In the genomic region with DNA sequence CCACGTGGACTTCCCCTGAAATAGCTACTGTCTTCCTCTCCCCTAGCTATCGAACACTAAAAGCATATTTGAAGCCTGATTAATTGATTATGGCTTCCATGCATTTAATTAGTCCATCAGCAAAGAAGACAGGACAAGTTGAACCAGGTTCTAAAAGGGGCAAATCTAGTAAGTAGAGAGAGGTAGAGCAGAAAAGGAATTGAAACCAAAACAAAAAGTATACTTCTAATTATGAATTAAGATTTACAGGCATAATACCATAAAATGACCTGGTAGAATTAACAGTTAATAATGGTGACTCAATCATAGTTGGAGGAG, we compare ENCODE assay signal across 8 cellular contexts. TPM values are rescaled to one million over a fixed set of nuclear protein-coding genes. Genes with fewer than 3 reads are reported as not detected.
DNase-seq lines count a peak whose midpoint lies in the region; ATAC-seq and TF ChIP-seq lines count a peak whose summit lies in the region.

No MANE protein-coding gene starts in this region.

- no peaks in the 10 kb centered on the region for H3K36me3 ChIP-seq in CD8-positive, alpha-beta memory T cell (ENCODE audit: insufficient read depth, low read length)
- H3K36me3 ChIP-seq in neural cell (ENCODE audit: insufficient read depth, low read length): no peaks in the 10 kb centered on the region

- peak overlapping the region; percentile 92 to 97 (median 94) for H3K27ac Mint-ChIP-seq in CD8-positive, alpha-beta memory T cell

- H3K27me3 ChIP-seq in CD8-positive, alpha-beta memory T cell (ENCODE audit: insufficient read depth, low read length, poor library complexity, severe bottlenecking): no peaks in the 10 kb centered on the region
- H3K27me3 ChIP-seq in neural cell (ENCODE audit: insufficient read depth, low read depth, low read length): no peaks in the 10 kb centered on the region

- peak overlapping the region; percentile 92 to 99 (median 95) for H3K4me3 Mint-ChIP-seq in CD8-positive, alpha-beta memory T cell

- H3K9ac ChIP-seq in neural cell (ENCODE audit: low read length): peak overlapping the region; percentile 75

- no peak for TF ChIP-seq EP300 in neural cell (conservative IDR thresholded peaks at IDR 0.05; ENCODE audit: poor library complexity, severe bottlenecking)

- H3K9me3 Mint-ChIP-seq in CD8-positive, alpha-beta memory T cell: peaks cover 0 to 5% (median 0%) of the 10 kb centered on the region in 5 donors

- no peaks in the 10 kb centered on the region for H4K20me1 ChIP-seq in neural cell (ENCODE audit: insufficient read depth)

- peak; percentile 2 for ATAC-seq in HG03280 (IDR thresholded peaks at IDR 0.05; ENCODE audit: unreplicated experiment)
- ATAC-seq in HG03571 (IDR thresholded peaks at IDR 0.05; ENCODE audit: unreplicated experiment): no peak

- no peaks in the 10 kb centered on the region for H3K9me2 ChIP-seq in neural cell (ENCODE audit: insufficient read depth, low read length)

- TF ChIP-seq CTCF in cardiac fibroblast (IDR thresholded peaks at IDR 0.05; ENCODE audit: low read depth, low read length) (no peak), neural cell (IDR thresholded peaks at IDR 0.05; ENCODE audit: poor library complexity, severe bottlenecking) (no peak)

- H3K27me3 Mint-ChIP-seq in CD8-positive, alpha-beta memory T cell: peaks cover 3 to 21% of the 10 kb centered on the region in 2 donors

- H3K4me1 ChIP-seq in CD8-positive, alpha-beta memory T cell (ENCODE audit: insufficient read depth, low read length): peaks cover 30% of the 10 kb centered on the region

- peak overlapping the region; percentile 88 for H3K4me2 ChIP-seq in neural cell (ENCODE audit: low read length)

- no peaks in the 10 kb centered on the region for H3K9me3 ChIP-seq in CD8-positive, alpha-beta memory T cell (ENCODE audit: low read length)
- no peaks in the 10 kb centered on the region for H3K9me3 ChIP-seq in neural cell (ENCODE audit: low read length)

- H3F3A ChIP-seq in neural cell (ENCODE audit: insufficient read depth, low read length, poor library complexity, severe bottlenecking): no peaks in the 10 kb centered on the region

- POLR2A ChIA-PET in CD8-positive, alpha-beta memory T cell (lab: Charles Lee): interaction anchor here (0.7 to 2.1 kb wide), 7 partner anchors 225 to 1435 kb away, joined by 3 to 23 read pairs (median 5); a partner anchor contains a TSS

- H3K36me3 Mint-ChIP-seq in CD8-positive, alpha-beta memory T cell: peaks cover 0 to 6% (median 5%) of the 10 kb centered on the region in 3 donors

- H3K4me1 Mint-ChIP-seq in CD8-positive, alpha-beta memory T cell: peaks cover 34 to 42% (median 42%) of the 10 kb centered on the region in 3 donors

- DNase-seq in CD8-positive, alpha-beta memory T cell: no peak
- no peak for DNase-seq in cardiac fibroblast (ENCODE audit: low read depth in 2 of 2)
- DNase-seq in SK-N-DZ (ENCODE audit: low spot score): no peak
- DNase-seq in epidermal melanocyte (ENCODE audit: insufficient read length, low spot score): no peak
- no peak for DNase-seq in stimulated activated CD4-positive, alpha-beta T cell treated with anti-CD3 and anti-CD28 coated beads, Interleukin-4, amount 100 ng/mL, for 1 hour

- CTCF ChIA-PET in CD8-positive, alpha-beta memory T cell (lab: Charles Lee): interaction anchor here (1.0 to 3.2 kb wide), 5 partner anchors 10 to 986 kb away, joined by 3 to 23 read pairs (median 16); no protein-coding TSS in a partner anchor

- H3K4me3 ChIP-seq in CD8-positive, alpha-beta memory T cell (ENCODE audit: low read length): peak overlapping the region; percentile 72
- H3K4me3 ChIP-seq in cardiac fibroblast (replicated peaks in 1 of 2; ENCODE audit: low read depth in 2 of 2, low read length in 2 of 2): peak overlapping the region; percentile 88 to 93
- peak overlapping the region; percentile 85 for H3K4me3 ChIP-seq in neural cell (ENCODE audit: low read length)

- H2AFZ ChIP-seq in neural cell (ENCODE audit: low read depth, low read length): peak overlapping the region; percentile 87

- peaks cover 38% of the 10 kb centered on the region for H3K79me2 ChIP-seq in neural cell (replicated peaks; ENCODE audit: insufficient read depth, low read length)

- no peak for TF ChIP-seq RAD21 in neural cell (conservative IDR thresholded peaks at IDR 0.05)

- peak overlapping the region; percentile 93 for H3K27ac ChIP-seq in CD8-positive, alpha-beta memory T cell (ENCODE audit: low read depth, low read length)
- H3K27ac ChIP-seq in neural cell (ENCODE audit: low read length): peak overlapping the region; percentile 71

TF ChIP-seq in neural cell, 6 proteins besides CTCF, POLR2A, EP300 and RAD21:
- TF ChIP-seq, protein P1, sequence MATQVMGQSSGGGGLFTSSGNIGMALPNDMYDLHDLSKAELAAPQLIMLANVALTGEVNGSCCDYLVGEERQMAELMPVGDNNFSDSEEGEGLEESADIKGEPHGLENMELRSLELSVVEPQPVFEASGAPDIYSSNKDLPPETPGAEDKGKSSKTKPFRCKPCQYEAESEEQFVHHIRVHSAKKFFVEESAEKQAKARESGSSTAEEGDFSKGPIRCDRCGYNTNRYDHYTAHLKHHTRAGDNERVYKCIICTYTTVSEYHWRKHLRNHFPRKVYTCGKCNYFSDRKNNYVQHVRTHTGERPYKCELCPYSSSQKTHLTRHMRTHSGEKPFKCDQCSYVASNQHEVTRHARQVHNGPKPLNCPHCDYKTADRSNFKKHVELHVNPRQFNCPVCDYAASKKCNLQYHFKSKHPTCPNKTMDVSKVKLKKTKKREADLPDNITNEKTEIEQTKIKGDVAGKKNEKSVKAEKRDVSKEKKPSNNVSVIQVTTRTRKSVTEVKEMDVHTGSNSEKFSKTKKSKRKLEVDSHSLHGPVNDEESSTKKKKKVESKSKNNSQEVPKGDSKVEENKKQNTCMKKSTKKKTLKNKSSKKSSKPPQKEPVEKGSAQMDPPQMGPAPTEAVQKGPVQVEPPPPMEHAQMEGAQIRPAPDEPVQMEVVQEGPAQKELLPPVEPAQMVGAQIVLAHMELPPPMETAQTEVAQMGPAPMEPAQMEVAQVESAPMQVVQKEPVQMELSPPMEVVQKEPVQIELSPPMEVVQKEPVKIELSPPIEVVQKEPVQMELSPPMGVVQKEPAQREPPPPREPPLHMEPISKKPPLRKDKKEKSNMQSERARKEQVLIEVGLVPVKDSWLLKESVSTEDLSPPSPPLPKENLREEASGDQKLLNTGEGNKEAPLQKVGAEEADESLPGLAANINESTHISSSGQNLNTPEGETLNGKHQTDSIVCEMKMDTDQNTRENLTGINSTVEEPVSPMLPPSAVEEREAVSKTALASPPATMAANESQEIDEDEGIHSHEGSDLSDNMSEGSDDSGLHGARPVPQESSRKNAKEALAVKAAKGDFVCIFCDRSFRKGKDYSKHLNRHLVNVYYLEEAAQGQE (IDR thresholded peaks at IDR 0.05; ENCODE audit: borderline replicate concordance): no peak
- no peak for TF ChIP-seq POLR2AphosphoS5 (IDR thresholded peaks at IDR 0.05)
- no peak for TF ChIP-seq MXI1 (conservative IDR thresholded peaks at IDR 0.05; ENCODE audit: poor library complexity, severe bottlenecking)
- no peak for TF ChIP-seq EZH2 (IDR thresholded peaks at IDR 0.05; ENCODE audit: borderline replicate concordance, insufficient read depth, low read length, poor library complexity, severe bottlenecking)
- TF ChIP-seq SMC3 (conservative IDR thresholded peaks at IDR 0.05; ENCODE audit: poor library complexity): no peak
- TF ChIP-seq TAF1 (IDR thresholded peaks at IDR 0.05; ENCODE audit: low read depth): no peak

RNA-seq across cellular contexts. Expression of a gene that starts 0.4 kb away (rescaled TPM):
- 10 to 100 TPM; 30.8 to 31.8 TPM for total RNA-seq in CD8-positive, alpha-beta memory T cell
- 46.0 TPM for polyA plus RNA-seq in CD8-positive, alpha-beta memory T cell
- polyA plus RNA-seq in neural cell: 15.9 and 16.0 TPM in 2 replicates
- polyA minus RNA-seq in neural cell: 30.2 TPM in 2 replicates
- polyA plus RNA-seq in SK-N-DZ (2014; cell fraction: cytosol; rRNA removed): 16.7 and 19.1 TPM in 2 replicates
- 13.2 and 23.0 TPM in 2 replicates for polyA plus RNA-seq in SK-N-DZ (2014; cell fraction: nucleus; rRNA removed)
